Comparison of ENCODE assay signal across 8 cellular contexts in the genomic region with DNA sequence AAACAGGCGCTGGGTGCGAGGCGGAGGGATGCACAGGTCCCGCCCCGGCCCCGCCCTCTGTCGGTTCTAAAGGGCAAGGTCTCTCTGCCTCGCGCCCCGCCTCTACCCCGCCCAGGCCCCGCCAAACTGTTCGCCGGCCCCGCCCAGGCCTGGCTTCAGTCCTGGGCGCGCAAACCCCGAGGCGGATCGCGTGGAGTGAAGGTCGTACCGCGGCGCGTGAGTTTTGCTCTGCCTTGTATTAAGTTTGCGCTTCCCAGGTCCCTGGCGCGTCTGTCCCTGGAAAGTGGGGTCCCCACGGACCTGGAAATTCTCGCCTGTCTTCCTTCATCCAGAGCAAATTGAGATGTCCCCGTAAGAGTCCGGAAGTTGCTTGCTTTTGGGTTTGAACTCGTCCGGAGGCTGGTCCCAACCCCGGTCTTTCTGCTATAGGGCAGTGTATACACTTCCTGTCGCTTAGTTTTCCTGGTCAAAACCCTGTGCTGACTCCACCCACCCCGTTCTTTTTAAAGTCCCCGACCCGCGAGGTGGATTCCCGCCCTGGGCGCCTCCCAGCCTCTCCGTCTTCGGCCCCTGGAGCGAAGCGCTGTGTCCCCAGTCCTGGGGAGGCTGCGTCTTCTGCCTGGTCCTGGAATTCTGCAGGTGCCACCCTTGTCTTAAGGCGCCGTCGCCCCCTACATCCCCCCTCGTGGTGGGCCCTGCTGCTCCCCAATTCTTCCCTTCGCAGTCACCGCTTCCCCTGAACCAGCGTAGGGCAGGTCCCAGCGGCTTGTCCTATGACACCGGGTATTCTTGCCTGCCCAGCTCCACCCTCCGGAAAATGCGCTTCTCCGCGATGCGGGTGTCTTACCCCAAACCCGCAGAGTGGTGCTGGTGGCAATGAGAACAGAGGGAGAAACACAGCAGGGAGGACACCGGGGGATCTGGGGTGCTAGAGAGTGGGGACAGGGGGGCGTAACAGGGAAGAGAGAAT. TPM values are rescaled to one million over a fixed set of nuclear protein-coding genes. Genes with fewer than 3 reads are reported as not detected.
DNase-seq lines count a peak whose midpoint lies in the region; ATAC-seq and TF ChIP-seq lines count a peak whose summit lies in the region.

No MANE protein-coding gene starts in this region.

- peak; percentile 19 for TF ChIP-seq CTCF in CD8-positive, alpha-beta T cell (IDR thresholded peaks at IDR 0.05)
- TF ChIP-seq CTCF in fibroblast of mammary gland (conservative IDR thresholded peaks at IDR 0.05; ENCODE audit: control insufficient read depth, insufficient read depth, low read depth, low read length) (no peak), nephron (IDR thresholded peaks at IDR 0.05; ENCODE audit: unreplicated experiment in 3 of 3) (peak in 2 of 3 experiments; percentile 12 to 23)

- H3K9me3 Mint-ChIP-seq in CD8-positive, alpha-beta T cell, result no peaks in the 10 kb centered on the region
- H3K9me3 Mint-ChIP-seq in nephron, result no peaks in the 10 kb centered on the region
- H3K9me3 Mint-ChIP-seq in stimulated activated memory B cell treated with anti-CD40 and anti-IgM and Interleukin-4, amounts not matched to agents 10 μg/mL and 1 μg/mL and 100 μg/mL, for 72 hours, result peaks cover 4% of the 10 kb centered on the region

- DNase-seq in CD8-positive, alpha-beta T cell, result peak; percentile 76 to 94 (median 91)
- DNase-seq in NCI-H526 (lab: John Stamatoyannopoulos, UW) (peak; percentile 22 to 69), fibroblast of mammary gland (ENCODE audit: low read depth) (peak; percentile 70), NCI-H510A treated with DMSO at 0.1 percent for 48 hours (lab: John Stamatoyannopoulos, UW) (no peak)
- peak; percentile 78 to 83 for DNase-seq in activated T-helper 1 cell treated with anti-CD3 and anti-CD28 coated beads, Interleukin-2, amount 50 U/mL, for 16 hours (ENCODE audit: low read depth in 1 of 2, low spot score in 1 of 2)

- no peaks in the 10 kb centered on the region for H3K27me3 Mint-ChIP-seq in CD8-positive, alpha-beta T cell (ENCODE audit: low read depth)
- H3K27me3 Mint-ChIP-seq in nephron (ENCODE audit: low read depth), result no peaks in the 10 kb centered on the region
- no peaks in the 10 kb centered on the region for H3K27me3 Mint-ChIP-seq in stimulated activated memory B cell treated with anti-CD40 and anti-IgM and Interleukin-4, amounts not matched to agents 10 μg/mL and 1 μg/mL and 100 μg/mL, for 72 hours

- peak overlapping the region; percentile 95 for H3K27ac Mint-ChIP-seq in CD8-positive, alpha-beta T cell
- H3K27ac Mint-ChIP-seq in nephron, result peak overlapping the region; percentile 21 to 86 (median 72)
- H3K27ac Mint-ChIP-seq in stimulated activated memory B cell treated with anti-CD40 and anti-IgM and Interleukin-4, amounts not matched to agents 10 μg/mL and 1 μg/mL and 100 μg/mL, for 72 hours, result peak overlapping the region; percentile 81

- H3K36me3 ChIP-seq in CD8-positive, alpha-beta T cell (ENCODE audit: insufficient read depth, low read length), result no peaks in the 10 kb centered on the region

- no peaks in the 10 kb centered on the region for H3K27me3 ChIP-seq in CD8-positive, alpha-beta T cell (ENCODE audit: insufficient read depth, low read length)

- no peaks in the 10 kb centered on the region for H3K9me3 ChIP-seq in CD8-positive, alpha-beta T cell (ENCODE audit: low read length)

- POLR2A ChIA-PET in CD8-positive, alpha-beta T cell (lab: Charles Lee), result no interaction called here

- ATAC-seq in CD8-positive, alpha-beta T cell, result peak; percentile 98
- ATAC-seq in GM21529 (IDR thresholded peaks at IDR 0.05; ENCODE audit: unreplicated experiment), result peak; percentile 83
- ATAC-seq in stimulated activated memory B cell treated with anti-CD40 and anti-IgM and Interleukin-4, amounts not matched to agents 10 μg/mL and 1 μg/mL and 100 μg/mL, for 72 hours, result peak; percentile 99

- intact Hi-C loops in CD8-positive, alpha-beta T cell (cut with DNase I, micrococcal nuclease), result loop anchor here (1.0 to 2.0 kb wide), 8 partner anchors 9 to 200 kb away; a partner anchor contains a TSS

- H3K4me3 Mint-ChIP-seq in CD8-positive, alpha-beta T cell, result peak overlapping the region; percentile 96
- peak overlapping the region; percentile 82 to 94 (median 89) for H3K4me3 Mint-ChIP-seq in nephron
- peak overlapping the region; percentile 85 for H3K4me3 Mint-ChIP-seq in stimulated activated memory B cell treated with anti-CD40 and anti-IgM and Interleukin-4, amounts not matched to agents 10 μg/mL and 1 μg/mL and 100 μg/mL, for 72 hours

- H3K4me3 ChIP-seq in CD8-positive, alpha-beta T cell (ENCODE audit: low read depth, low read length), result peak overlapping the region; percentile 65
- peak overlapping the region; percentile 71 for H3K4me3 ChIP-seq in fibroblast of mammary gland (ENCODE audit: control insufficient read depth, low read depth, low read length)

- H3K27ac ChIP-seq in CD8-positive, alpha-beta T cell (ENCODE audit: low read depth, low read length), result peak overlapping the region; percentile 62

- H3K36me3 Mint-ChIP-seq in CD8-positive, alpha-beta T cell, result peaks cover 36% of the 10 kb centered on the region
- H3K36me3 Mint-ChIP-seq in nephron (ENCODE audit: low read depth), result peaks cover 27% of the 10 kb centered on the region
- peaks cover 55% of the 10 kb centered on the region for H3K36me3 Mint-ChIP-seq in stimulated activated memory B cell treated with anti-CD40 and anti-IgM and Interleukin-4, amounts not matched to agents 10 μg/mL and 1 μg/mL and 100 μg/mL, for 72 hours

- H3K4me1 Mint-ChIP-seq in CD8-positive, alpha-beta T cell (ENCODE audit: low read depth), result peaks cover 46% of the 10 kb centered on the region
- peaks cover 13% of the 10 kb centered on the region for H3K4me1 Mint-ChIP-seq in nephron
- H3K4me1 Mint-ChIP-seq in stimulated activated memory B cell treated with anti-CD40 and anti-IgM and Interleukin-4, amounts not matched to agents 10 μg/mL and 1 μg/mL and 100 μg/mL, for 72 hours, result peaks cover 45% of the 10 kb centered on the region

- peaks cover 10% of the 10 kb centered on the region for H3K4me1 ChIP-seq in CD8-positive, alpha-beta T cell (ENCODE audit: insufficient read depth, low read length)

- CTCF ChIA-PET in CD8-positive, alpha-beta T cell (lab: Charles Lee), result no interaction called here

RNA-seq across cellular contexts. Expression of a gene that starts 8.6 kb away (rescaled TPM):
- total RNA-seq in CD8-positive, alpha-beta T cell, result 10 to 100 TPM; 16.4 to 19.2 TPM

RNA-seq across cellular contexts. Expression of a gene that starts 34.0 kb away (rescaled TPM):
- 10 to 100 TPM; 11.2 to 11.9 TPM for total RNA-seq in CD8-positive, alpha-beta T cell
